8 cellular contexts compared by ENCODE assay signal in the genomic region with DNA sequence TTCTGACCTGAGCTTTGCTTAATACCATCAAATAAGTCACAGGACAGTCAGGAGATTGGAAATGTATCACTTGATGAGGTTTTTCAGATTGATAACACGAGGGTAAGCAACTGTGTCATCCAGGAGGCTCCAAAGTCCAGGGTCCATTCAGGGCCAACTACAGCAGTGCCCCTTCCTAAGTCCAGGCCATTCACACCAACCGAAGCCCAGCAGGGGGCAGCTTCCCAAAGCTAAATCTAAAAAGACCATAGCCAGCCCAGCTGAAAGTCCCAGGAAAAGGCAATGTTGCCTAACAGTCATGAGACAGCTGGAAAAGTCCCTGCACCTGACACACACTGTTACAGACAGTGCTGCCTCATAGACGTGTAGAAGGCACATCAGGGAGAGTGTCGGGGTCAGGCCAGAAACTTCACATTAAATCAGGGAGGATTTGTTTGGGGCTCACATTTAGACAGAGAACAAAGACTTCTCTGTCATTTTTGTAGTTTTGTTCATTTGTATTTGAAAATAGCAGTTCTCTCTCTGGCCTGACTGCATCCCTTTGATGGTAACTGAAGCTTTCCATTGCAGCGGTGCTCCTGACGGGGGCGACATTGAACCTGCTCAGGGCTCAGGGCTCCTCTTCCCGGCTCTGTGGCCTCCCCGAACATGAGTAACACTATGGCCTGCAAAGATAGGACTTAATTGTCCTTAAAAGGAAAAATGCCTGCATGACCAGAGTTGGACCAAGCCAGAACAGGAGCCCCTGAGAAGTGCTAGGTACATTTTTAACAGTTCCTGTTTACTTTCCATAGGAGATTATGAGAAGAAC.
DNase-seq lines count a peak whose midpoint lies in the region; ATAC-seq, FAIRE-seq and TF ChIP-seq lines count a peak whose summit lies in the region.

No MANE protein-coding gene starts in this region.

- peaks cover 12% of the 10 kb centered on the region for H3K4me1 ChIP-seq in cardiac muscle cell (ENCODE audit: low read depth)

- no peaks in the 10 kb centered on the region for H3K4me1 Mint-ChIP-seq in activated naive CD4-positive, alpha-beta T cell treated with anti-CD3 and anti-CD28 coated beads, Interleukin-2, amount 10 ng/mL, durations not matched to agents 7 days and 5 days

- no peaks in the 10 kb centered on the region for H3K9me3 Mint-ChIP-seq in activated naive CD4-positive, alpha-beta T cell treated with anti-CD3 and anti-CD28 coated beads, Interleukin-2, amount 10 ng/mL, durations not matched to agents 7 days and 5 days

- H3K9me3 ChIP-seq in AG04450 (ENCODE audit: control insufficient read depth, insufficient read depth, low read length) (no peaks in the 10 kb centered on the region), cardiac muscle cell (ENCODE audit: low read depth) (no peaks in the 10 kb centered on the region)

- FAIRE-seq in GM18507 (lab: Jason Lieb, UNC): peak; percentile 69

- peak; percentile 69 for ATAC-seq in HG03025 (IDR thresholded peaks at IDR 0.05; ENCODE audit: low FRiP score, unreplicated experiment)

- H3K27me3 ChIP-seq in AG04450 (ENCODE audit: control insufficient read depth, insufficient read depth, low read length) (no peaks in the 10 kb centered on the region), cardiac muscle cell (no peaks in the 10 kb centered on the region)

- POLR2A ChIA-PET in AG04450 (lab: Yijun Ruan, JAX): no interaction called here

- peak; percentile 76 for TF ChIP-seq CTCF in AG04450 (IDR thresholded peaks at IDR 0.05; ENCODE audit: low read depth, low read length)
- peak; percentile 76 for TF ChIP-seq CTCF in cardiac muscle cell (IDR thresholded peaks at IDR 0.05; ENCODE audit: low read depth, low read length)

- CTCF ChIA-PET in AG04450 (lab: Charles Lee): interaction anchor here (0.5 to 1.8 kb wide), 33 partner anchors 10 to 618 kb away, joined by 3 to 21 read pairs (median 4); a partner anchor contains a TSS
- CTCF ChIA-PET in activated naive CD4-positive, alpha-beta T cell treated with anti-CD3 and anti-CD28 coated beads, Interleukin-2, amount 10 ng/mL, durations not matched to agents 7 days and 5 days (lab: Charles Lee): interaction anchor here (0.6 to 3.2 kb wide), 13 partner anchors 9 to 1022 kb away, joined by 3 to 29 read pairs (median 3); no protein-coding TSS in a partner anchor

- DNase-seq in AG04450 (ENCODE audit: low read depth, low spot score) (peak; percentile 42), GM18507 (ENCODE audit: extremely low spot score, insufficient read length, low read depth) (no peak), NCI-H82 (lab: John Stamatoyannopoulos, UW) (peak; percentile 74), cardiac muscle cell (ENCODE audit: low read depth in 1 of 2, low spot score in 1 of 2) (peak; percentile 77 to 90), posterior vena cava (ENCODE audit: low spot score) (peak; percentile 89), SHP77 (lab: John Stamatoyannopoulos, UW) (no peak)
- peak; percentile 61 for DNase-seq in activated naive CD4-positive, alpha-beta T cell treated with anti-CD3 and anti-CD28 coated beads, Interleukin-2, amount 10 ng/mL, durations not matched to agents 7 days and 5 days

- no peaks in the 10 kb centered on the region for H3K36me3 ChIP-seq in cardiac muscle cell

- H3K27ac ChIP-seq in AG04450 (ENCODE audit: low read depth, low read length) (no peak overlapping the region), cardiac muscle cell (peak overlapping the region; percentile 61)

- H3K27me3 Mint-ChIP-seq in activated naive CD4-positive, alpha-beta T cell treated with anti-CD3 and anti-CD28 coated beads, Interleukin-2, amount 10 ng/mL, durations not matched to agents 7 days and 5 days: peaks cover 4% of the 10 kb centered on the region

- H3K36me3 Mint-ChIP-seq in activated naive CD4-positive, alpha-beta T cell treated with anti-CD3 and anti-CD28 coated beads, Interleukin-2, amount 10 ng/mL, durations not matched to agents 7 days and 5 days: no peaks in the 10 kb centered on the region

- no peak overlapping the region for H3K27ac Mint-ChIP-seq in activated naive CD4-positive, alpha-beta T cell treated with anti-CD3 and anti-CD28 coated beads, Interleukin-2, amount 10 ng/mL, durations not matched to agents 7 days and 5 days

- no peak overlapping the region for H3K4me3 Mint-ChIP-seq in activated naive CD4-positive, alpha-beta T cell treated with anti-CD3 and anti-CD28 coated beads, Interleukin-2, amount 10 ng/mL, durations not matched to agents 7 days and 5 days

- H3K4me3 ChIP-seq in AG04450 (ENCODE audit: low read depth, low read length) (no peak overlapping the region), cardiac muscle cell (no peak overlapping the region)

- intact Hi-C loops in posterior vena cava (cut with DNase I): loop anchor here (10.0 kb wide), 1 partner anchor 620 kb away; no protein-coding TSS in a partner anchor

Comparison
In these comparisons a context has a peak if more than half of its experiments do, and no peak if none do; other contexts are left out.
1. DNase-seq: peak in AG04450 (single experiment), NCI-H82 (single experiment), activated naive CD4-positive, alpha-beta T cell treated with anti-CD3 and anti-CD28 coated beads, Interleukin-2, amount 10 ng/mL, durations not matched to agents 7 days and 5 days (single experiment), cardiac muscle cell (2 of 2) and posterior vena cava (single experiment); none in GM18507 (single experiment) and SHP77 (0 of 2).